15 cellular contexts compared by ENCODE assay signal in genomic region chr2:38504169-38504568, GRCh38.
"Had no signal": no experiment of that assay in that cellular context is flagged by ENCODE, and none has a peak within 500 bp of the region (broad histone marks: within the 10 kb centered on the region; RNA-seq: fewer than 3 reads in every experiment).

No MANE protein-coding gene starts in this region.

- H3K27me3 ChIP-seq: foreskin keratinocyte, heart left ventricle, right atrium auricular region had no signal

- H3K27ac Mint-ChIP-seq: stimulated activated naive B cell treated with anti-CD40 and anti-IgM and Interleukin-4, amounts not matched to agents 10 μg/mL and 1 μg/mL and 100 μg/mL, for 72 hours; type B pancreatic cell had no signal

- ATAC-seq: foreskin keratinocyte; heart left ventricle; left colon; left ventricle myocardium superior; naive thymus-derived CD8-positive, alpha-beta T cell; stimulated activated naive B cell treated with anti-CD40 and anti-IgM and Interleukin-4, amounts not matched to agents 10 μg/mL and 1 μg/mL and 100 μg/mL, for 72 hours had no signal

- H3K27ac ChIP-seq: foreskin keratinocyte, right atrium auricular region had no signal

- H3K4me3 ChIP-seq: heart left ventricle, right atrium auricular region had no signal

- H3K4me3 Mint-ChIP-seq: naive thymus-derived CD8-positive, alpha-beta T cell; neural crest cell; stimulated activated naive B cell treated with anti-CD40 and anti-IgM and Interleukin-4, amounts not matched to agents 10 μg/mL and 1 μg/mL and 100 μg/mL, for 72 hours; type B pancreatic cell had no signal

- DNase-seq: cerebellar nuclear complex; dermis blood vessel endothelial cell; foreskin keratinocyte; heart left ventricle; hippocampal formation; left colon; left ventricle myocardium superior; naive thymus-derived CD8-positive, alpha-beta T cell; posterior cingulate gyrus; stimulated activated CD4-positive, alpha-beta T cell treated with anti-CD3 and anti-CD28 coated beads, Interleukin-2, amount 100 ng/mL, for 24 hours; stimulated activated CD4-positive, alpha-beta T cell treated with anti-CD3 and anti-CD28 coated beads, Interleukin-4, amount 100 ng/mL, for 4 hours; stimulated activated naive B cell treated with anti-CD40 and anti-IgM and Interleukin-4, amounts not matched to agents 10 μg/mL and 1 μg/mL and 100 μg/mL, for 72 hours had no signal

- H3K36me3 ChIP-seq: heart left ventricle, right atrium auricular region had no signal
